21 cellular contexts compared by ENCODE assay signal in the genomic region with DNA sequence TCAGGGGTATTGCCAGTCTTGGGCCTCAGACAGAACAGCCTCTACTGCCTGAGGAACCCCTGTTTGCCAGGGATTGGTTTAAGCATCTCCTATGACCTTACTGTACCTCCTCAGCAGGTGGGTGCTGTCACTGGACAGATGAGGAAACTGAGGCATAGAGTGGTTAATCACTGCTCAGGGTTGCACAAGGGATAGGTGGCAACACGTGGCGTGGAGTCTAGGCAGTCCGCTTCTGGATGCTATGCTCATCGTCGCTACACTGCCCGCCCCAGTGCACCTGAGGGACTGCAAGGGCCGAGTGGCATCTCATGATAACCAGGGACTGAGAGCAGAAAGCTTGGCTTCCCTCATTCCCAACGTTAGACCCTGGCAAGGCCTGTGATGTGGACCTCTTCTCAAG.
"Had no signal": no experiment of that assay in that cellular context is flagged by ENCODE, and none has a peak within 500 bp of the region (broad histone marks: within the 10 kb centered on the region; RNA-seq: fewer than 3 reads in every experiment).

No MANE protein-coding gene starts in this region.

- H3K4me1 ChIP-seq: SJCRH30 had no signal

- H3K9ac ChIP-seq: KMS-11 had no signal

- H3K4me2 ChIP-seq: KMS-11 had no signal

- H3K4me3 ChIP-seq: K562, SJCRH30 had no signal

- FAIRE-seq: K562, RCC 7860 had no signal

- H3K9me3 ChIP-seq: SJCRH30 had no signal

- H3K27me3 ChIP-seq: SJCRH30 had no signal

- DNase-seq: Kasumi-1, MM.1S, NCI-H1436, NCI-H187, NCI-H2029, NCI-H2081 treated with DMSO at 0.1 percent for 48 hours, NCI-H2171, NCI-H226, NCI-H446, NCI-H510A, NCI-H524 treated with DMSO at 0.1 percent for 48 hours, NCI-H774, RPMI8226, SHP77 treated with DMSO at 0.1 percent for 48 hours, SJCRH30 had no signal

- H3K36me3 Mint-ChIP-seq: IgD-negative memory B cell had no signal

- H3K27me3 Mint-ChIP-seq: IgD-negative memory B cell had no signal

- H3K4me1 Mint-ChIP-seq: IgD-negative memory B cell had no signal

- ATAC-seq: K562, Right ventricle myocardium inferior, SK-N-SH treated with all-trans-retinoic acid at 6 μM for 48 hours had no signal

- H3K27ac ChIP-seq: KMS-11, SJCRH30 had no signal

- H3K36me3 ChIP-seq: SJCRH30 had no signal

- H3K4me3 Mint-ChIP-seq: IgD-negative memory B cell had no signal

- H3K27ac Mint-ChIP-seq: IgD-negative memory B cell had no signal
